27 cellular contexts compared by ENCODE assay signal in the genomic region with DNA sequence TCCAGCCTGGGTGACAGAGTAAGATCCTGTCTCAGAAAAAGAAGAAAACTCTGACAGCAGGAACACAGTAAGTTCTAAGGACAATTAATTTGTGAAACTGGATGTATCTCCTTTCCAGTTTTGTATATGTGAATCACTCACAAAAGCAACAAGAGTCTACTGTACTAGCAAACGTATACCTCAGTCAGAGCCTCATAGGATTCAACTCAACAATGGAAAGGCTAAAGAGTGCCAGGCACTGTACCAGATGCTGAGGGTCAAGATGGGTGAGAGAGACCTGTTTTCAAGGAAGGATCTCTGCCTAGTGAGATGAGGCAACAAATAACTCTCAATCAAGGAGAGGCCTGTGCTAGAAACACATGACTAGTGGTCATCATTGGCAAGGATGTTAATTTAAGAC. TPM values are rescaled to one million over a fixed set of nuclear protein-coding genes. Genes with fewer than 3 reads are reported as not detected.
A peak's percentile ranks its signal among the peaks of the same experiment; 100 is the strongest.
DNase-seq lines count a peak whose midpoint lies in the region; ATAC-seq and TF ChIP-seq lines count a peak whose summit lies in the region.
"Had no signal": no experiment of that assay in that cellular context is flagged by ENCODE, and none has a peak within 500 bp of the region (broad histone marks: within the 10 kb centered on the region; RNA-seq: fewer than 3 reads in every experiment).

No MANE protein-coding gene starts in this region.

- in situ Hi-C loops in Panc1 (cut with HindIII; ENCODE audit: low pct_unique_long_range_greater_than_20kb, low sequenced_read_pairs), result no loop called here

- DNase-seq in CD8-positive, alpha-beta T cell, result no peak
- DNase-seq in Panc1 (ENCODE audit: low read depth, low spot score) (no peak), epithelial cell of prostate (ENCODE audit: low read depth, low spot score) (no peak), sciatic nerve (ENCODE audit: low spot score) (no peak), MV-4-11 (lab: John Stamatoyannopoulos, UW) (no peak), NCI-H526 treated with DMSO at 0.1 percent for 48 hours (lab: John Stamatoyannopoulos, UW) (no peak)
- no peak for DNase-seq in stimulated activated CD4-positive, alpha-beta T cell treated with anti-CD3 and anti-CD28 coated beads, Interleukin-4, amount 100 ng/mL, for 24 hours
- no peak for DNase-seq in effector CD8-positive, alpha-beta T cell (lab: John Stamatoyannopoulos, UW)
- DNase-seq: activated naive CD4-positive, alpha-beta T cell; AML-193; amygdala; Calu3; colonic mucosa; EL; head of caudate nucleus; NCI-H2081; NCI-H226; NCI-H748 treated with DMSO at 0.1 percent for 48 hours; stimulated activated CD4-positive, alpha-beta T cell treated with anti-CD3 and anti-CD28 coated beads, Interleukin-1b, Interleukin-23, amount 100 ng/mL, for 48 hours; upper lobe of left lung had no signal

- H3K27ac Mint-ChIP-seq in CD8-positive, alpha-beta T cell, result peak overlapping the region; percentile 85

- H3K4me3 ChIP-seq in CD8-positive, alpha-beta T cell (ENCODE audit: low read depth, low read length), result no peak overlapping the region
- H3K4me3 ChIP-seq in Panc1 (ENCODE audit: low read depth in 2 of 2, low read length in 2 of 2), result no peak overlapping the region
- H3K4me3 ChIP-seq: breast epithelium, colonic mucosa, lung, prostate gland, skin epidermis, upper lobe of left lung had no signal

- no peak overlapping the region for H3K4me3 Mint-ChIP-seq in CD8-positive, alpha-beta T cell

- peaks cover 83% of the 10 kb centered on the region for H3K4me1 Mint-ChIP-seq in CD8-positive, alpha-beta T cell (ENCODE audit: low read depth)

- BruUV-seq in Panc1 (replicated peaks; lab: Mats Ljungman, UMichigan), result no TSS peak

- H3K9me3 ChIP-seq in CD8-positive, alpha-beta T cell (ENCODE audit: low read length), result no peaks in the 10 kb centered on the region
- no peaks in the 10 kb centered on the region for H3K9me3 ChIP-seq in Panc1 (ENCODE audit: control insufficient read depth, insufficient read depth, low read depth, low read length)
- H3K9me3 ChIP-seq: breast epithelium, colonic mucosa, prostate gland, upper lobe of left lung had no signal

- CTCF ChIA-PET in CD8-positive, alpha-beta T cell (lab: Charles Lee), result no interaction called here
- CTCF ChIA-PET in Panc1 (lab: Charles Lee), result no interaction called here

- H3K27me3 ChIP-seq in CD8-positive, alpha-beta T cell (ENCODE audit: insufficient read depth, low read length), result no peaks in the 10 kb centered on the region
- H3K27me3 ChIP-seq in Panc1 (ENCODE audit: control insufficient read depth, insufficient read depth, low read length), result no peaks in the 10 kb centered on the region
- H3K27me3 ChIP-seq: breast epithelium, colonic mucosa, upper lobe of left lung had no signal

- ATAC-seq in CD8-positive, alpha-beta T cell, result no peak
- no peak for ATAC-seq in Panc1
- peak; percentile 10 for ATAC-seq in sciatic nerve
- ATAC-seq: activated CD4-positive, CD25-positive, alpha-beta regulatory T cell treated with anti-CD3 and anti-CD28 coated beads, Interleukin-2, amount 50 U/mL, for 24 hours; HCT116; Right ventricle myocardium inferior had no signal

- H3K36me3 Mint-ChIP-seq in CD8-positive, alpha-beta T cell, result peaks cover 13% of the 10 kb centered on the region

- no peak for TF ChIP-seq CTCF in CD8-positive, alpha-beta T cell (IDR thresholded peaks at IDR 0.05)
- no peak for TF ChIP-seq CTCF in Panc1 (IDR thresholded peaks at IDR 0.05)

- H3K4me1 ChIP-seq in CD8-positive, alpha-beta T cell (ENCODE audit: insufficient read depth, low read length), result peaks cover 57% of the 10 kb centered on the region
- peaks cover 21% of the 10 kb centered on the region for H3K4me1 ChIP-seq in Panc1 (ENCODE audit: control insufficient read depth, insufficient read depth, low read length)
- H3K4me1 ChIP-seq: colonic mucosa, prostate gland had no signal

- no peaks in the 10 kb centered on the region for H3K9me3 Mint-ChIP-seq in CD8-positive, alpha-beta T cell

- H3K36me3 ChIP-seq in CD8-positive, alpha-beta T cell (ENCODE audit: insufficient read depth, low read length), result no peaks in the 10 kb centered on the region
- no peaks in the 10 kb centered on the region for H3K36me3 ChIP-seq in Panc1 (ENCODE audit: control insufficient read depth, insufficient read depth, low read length)
- H3K36me3 ChIP-seq: breast epithelium, colonic mucosa, prostate gland, upper lobe of left lung had no signal

- intact Hi-C loops in CD8-positive, alpha-beta T cell (cut with DNase I, micrococcal nuclease), result no loop called here
- intact Hi-C loops in Panc1 (cut with micrococcal nuclease; ENCODE audit: unreplicated experiment), result no loop called here
- intact Hi-C loops in sciatic nerve (cut with DNase I), result no loop called here

- H3K27ac ChIP-seq in CD8-positive, alpha-beta T cell (ENCODE audit: low read depth, low read length), result no peak overlapping the region
- H3K27ac ChIP-seq in Panc1 (ENCODE audit: low read length) (peak overlapping the region; percentile 25; the same call in 1 of the 2 replicates), epithelial cell of prostate (peak overlapping the region; percentile 75)
- H3K27ac ChIP-seq: breast epithelium, colonic mucosa, prostate gland, upper lobe of left lung had no signal

- POLR2A ChIA-PET in CD8-positive, alpha-beta T cell (lab: Charles Lee), result no interaction called here
- POLR2A ChIA-PET in Panc1 (lab: Charles Lee), result no interaction called here

- no peaks in the 10 kb centered on the region for H3K27me3 Mint-ChIP-seq in CD8-positive, alpha-beta T cell (ENCODE audit: low read depth)

RNA-seq across cellular contexts. Expression of gene TBL1XR1, which starts 14.9 kb away (rescaled TPM):
- total RNA-seq in CD8-positive, alpha-beta T cell, result 10 to 100 TPM; 64.8 to 68.4 TPM
- total RNA-seq in Panc1 (2021; ENCODE audit: unreplicated experiment), result 192 TPM
- polyA plus RNA-seq in Panc1 (2012; ENCODE audit: insufficient read length), result 57.6 TPM
- total RNA-seq in sciatic nerve, result 182 TPM
